Comparison of ENCODE assay signal across 9 cellular contexts in the genomic region with DNA sequence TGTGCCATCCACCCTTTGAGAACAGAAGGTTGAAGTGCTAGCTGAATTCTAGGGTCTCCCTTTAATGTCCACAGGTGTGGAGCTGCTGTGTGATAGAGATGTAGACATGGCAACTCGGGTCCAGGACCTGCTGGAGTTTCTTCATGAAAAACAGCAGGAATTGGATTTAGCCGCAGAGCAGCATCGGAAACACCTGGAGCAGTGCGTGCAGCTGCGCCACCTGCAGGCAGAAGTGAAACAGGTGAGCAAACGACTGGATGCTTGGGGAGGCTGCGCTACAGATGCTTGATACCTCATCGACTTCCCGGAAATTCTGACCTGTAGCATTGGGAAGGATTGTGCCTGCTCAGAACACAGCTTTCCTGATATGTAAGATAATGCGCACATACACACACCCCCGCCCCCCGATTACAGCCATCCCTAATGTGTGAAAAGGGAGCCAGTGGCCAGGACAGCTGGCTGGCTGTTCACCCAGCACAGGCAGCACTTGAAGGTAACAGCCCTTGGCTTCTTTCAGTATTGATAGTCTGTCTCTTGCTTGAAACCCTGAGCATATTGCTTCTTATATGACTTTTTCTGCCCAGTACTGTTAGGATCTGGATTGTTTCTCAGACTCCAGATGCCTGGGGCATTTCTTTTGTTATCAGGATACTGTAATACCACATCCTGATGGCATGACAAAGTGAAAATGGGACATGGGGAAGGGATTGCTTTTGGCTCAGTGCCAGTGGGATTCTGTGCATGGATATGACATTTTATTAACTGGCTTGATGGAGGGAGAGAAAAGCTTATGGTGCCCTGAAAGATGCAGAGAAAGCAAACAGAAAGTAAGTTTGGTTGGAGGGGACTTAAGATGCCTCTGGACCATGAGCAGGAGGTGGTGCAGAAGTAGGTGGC.
A peak's percentile ranks its signal among the peaks of the same experiment; 100 is the strongest.
DNase-seq lines count a peak whose midpoint lies in the region; ATAC-seq, FAIRE-seq and TF ChIP-seq lines count a peak whose summit lies in the region.
"Had no signal": no experiment of that assay in that cellular context is flagged by ENCODE, and none has a peak within 500 bp of the region (broad histone marks: within the 10 kb centered on the region; RNA-seq: fewer than 3 reads in every experiment).

No MANE protein-coding gene starts in this region.

- H3K23ac ChIP-seq in H1 (ENCODE audit: insufficient read length), result no peak overlapping the region

- H2AK5ac ChIP-seq in H1 (ENCODE audit: low read depth, low read length), result no peak overlapping the region

- no peaks in the 10 kb centered on the region for H3K27me3 Mint-ChIP-seq in activated T-cell treated with anti-CD3 and anti-CD28 coated beads, Interleukin-2, amount 50 U/mL, for 24 hours
- H3K27me3 Mint-ChIP-seq: activated naive CD4-positive, alpha-beta T cell treated with anti-CD3 and anti-CD28 coated beads, Interleukin-2, amount 50 U/mL, for 24 hours had no signal

- H3K9ac ChIP-seq in H1 (replicated peaks in 1 of 4; ENCODE audit: extremely low read depth in 1 of 4, low read depth in 3 of 4, low read length in 3 of 4), result no peak overlapping the region

- CTCF ChIA-PET in H1 (lab: Charles Lee; ENCODE audit: partially characterized antibody), result interaction anchor here (0.7 to 15.3 kb wide), 30 partner anchors 8 to 892 kb away, joined by 3 to 155 read pairs (median 4); no protein-coding TSS in a partner anchor

- no peak overlapping the region for H3K4ac ChIP-seq in H1 (replicated peaks; ENCODE audit: insufficient read length, low read depth, low read length)

- H3K14ac ChIP-seq in H1 (ENCODE audit: insufficient read length), result no peak overlapping the region

- no peaks in the 10 kb centered on the region for H3K9me3 Mint-ChIP-seq in activated T-cell treated with anti-CD3 and anti-CD28 coated beads, Interleukin-2, amount 50 U/mL, for 24 hours
- H3K9me3 Mint-ChIP-seq: activated naive CD4-positive, alpha-beta T cell treated with anti-CD3 and anti-CD28 coated beads, Interleukin-2, amount 50 U/mL, for 24 hours had no signal

- no peak overlapping the region for H4K91ac ChIP-seq in H1 (replicated peaks; ENCODE audit: insufficient read length, low read length)

- TF ChIP-seq EP300 in H1 (IDR thresholded peaks at IDR 0.05; ENCODE audit: borderline replicate concordance in 1 of 2, low read depth in 2 of 2, low read length in 2 of 2), result no peak
- no peak for TF ChIP-seq EP300 in ovary (IDR thresholded peaks at IDR 0.05)

- H3K27me3 ChIP-seq in H1 (replicated peaks in 1 of 4; ENCODE audit: control insufficient read depth in 3 of 4, extremely low read depth in 1 of 4, insufficient read depth in 3 of 4, low read length in 3 of 4) (no peaks in the 10 kb centered on the region), gastrocnemius medialis (no peaks in the 10 kb centered on the region), ovary (no peaks in the 10 kb centered on the region)

- H3K4me1 Mint-ChIP-seq in activated T-cell treated with anti-CD3 and anti-CD28 coated beads, Interleukin-2, amount 50 U/mL, for 24 hours (ENCODE audit: low read depth), result peaks cover 30% of the 10 kb centered on the region

- TF ChIP-seq POLR2A in H1 (IDR thresholded peaks at IDR 0.05; ENCODE audit: control extremely low read depth in 1 of 2, low read depth in 2 of 2, low read length in 2 of 2), result no peak
- no peak for TF ChIP-seq POLR2A in gastrocnemius medialis (IDR thresholded peaks at IDR 0.05)
- TF ChIP-seq POLR2A in ovary (IDR thresholded peaks at IDR 0.05), result no peak

- intact Hi-C loops in gastrocnemius medialis (cut with DNase I; ENCODE audit: low total_unique reads), result loop anchor here (2.0 kb wide), 1 partner anchor 376 kb away; no protein-coding TSS in a partner anchor
- intact Hi-C loops in ovary (cut with DNase I), result loop anchor here in 1 of 4 donors (1.0 kb wide), 1 partner anchor 32 kb away; no protein-coding TSS in a partner anchor

- H3K4me2 ChIP-seq in H1 (ENCODE audit: insufficient read depth in 1 of 2, low read depth in 2 of 2, low read length in 2 of 2), result no peak overlapping the region

- 56% methylated on average over 12 of the region's 12 CpGs; no CpG with 5 or more reads in 1 of the 2 experiments for WGBS in H1 (ENCODE audit: extremely low coverage in 1 of 2, insufficient coverage in 1 of 2, insufficient read length in 1 of 2, insufficient replicate concordance in 2 of 2, low coverage in 1 of 2, low lambda C conversion rate in 2 of 2, missing lambda C conversion rate in 1 of 2), 2 experiments
- 83 to 85% (median 83%) methylated on average over 12 of the region's 12 CpGs for WGBS in ovary, 3 donors

- no peak overlapping the region for H3K56ac ChIP-seq in H1 (replicated peaks; ENCODE audit: insufficient read length, low read depth, low read length)

- H3K9me3 ChIP-seq in H1 (ENCODE audit: insufficient read depth in 2 of 2, low read depth in 1 of 2, low read length in 1 of 2), result no peaks in the 10 kb centered on the region
- H3K9me3 ChIP-seq in gastrocnemius medialis, result no peaks in the 10 kb centered on the region
- no peaks in the 10 kb centered on the region for H3K9me3 ChIP-seq in ovary

- H3K27ac Mint-ChIP-seq in activated T-cell treated with anti-CD3 and anti-CD28 coated beads, Interleukin-2, amount 50 U/mL, for 24 hours, result no peak overlapping the region

- H3K18ac ChIP-seq in H1 (ENCODE audit: extremely low read depth, low read length), result no peak overlapping the region

- no peak overlapping the region for H2BK15ac ChIP-seq in H1 (ENCODE audit: low read length)

- no peak overlapping the region for H3K27ac ChIP-seq in H1 (ENCODE audit: low read depth, low read length)
- no peak overlapping the region for H3K27ac ChIP-seq in gastrocnemius medialis
- no peak overlapping the region for H3K27ac ChIP-seq in ovary

- H4K5ac ChIP-seq in H1 (ENCODE audit: insufficient read length, low read depth, low read length), result no peak overlapping the region

- H2BK5ac ChIP-seq in H1 (ENCODE audit: low read depth, low read length), result no peak overlapping the region

- H4K8ac ChIP-seq in H1 (ENCODE audit: extremely low read depth, insufficient read depth, low read length), result no peak overlapping the region

- POLR2A ChIA-PET in H1 (lab: Charles Lee; ENCODE audit: partially characterized antibody), result no interaction called here

- peak; percentile 85 to 98 (median 97) for TF ChIP-seq CTCF in H1 (IDR thresholded peaks at IDR 0.05; ENCODE audit: control extremely low read depth in 1 of 3, insufficient read depth in 1 of 3, low read depth in 1 of 3, low read length in 3 of 3)
- peak; percentile 15 to 61 (median 49) for TF ChIP-seq CTCF in gastrocnemius medialis (IDR thresholded peaks at IDR 0.05 in 4 of 5, conservative IDR thresholded peaks at IDR 0.05 in 1 of 5)
- TF ChIP-seq CTCF in ovary (IDR thresholded peaks at IDR 0.05), result no peak

- H3K79me1 ChIP-seq in H1 (ENCODE audit: low read depth, low read length), result no peaks in the 10 kb centered on the region

- ATAC-seq in gastrocnemius medialis, result no peak
- no peak for ATAC-seq in HG02623 (IDR thresholded peaks at IDR 0.05; ENCODE audit: unreplicated experiment)
- no peak for ATAC-seq in HG02852 (IDR thresholded peaks at IDR 0.05; ENCODE audit: unreplicated experiment)

- peak; percentile 74 to 76 for TF ChIP-seq RAD21 in H1 (IDR thresholded peaks at IDR 0.05 in 1 of 2, conservative IDR thresholded peaks at IDR 0.05 in 1 of 2; ENCODE audit: low read depth in 2 of 2, low read length in 2 of 2)

- DNase-seq in activated T-cell treated with anti-CD3 and anti-CD28 coated beads, Interleukin-2, amount 50 U/mL, for 1 hour, result peak; percentile 20
- no peak for DNase-seq in activated T-cell treated with anti-CD3 and anti-CD28 coated beads, Interleukin-2, amount 50 U/mL, for 24 hours
- DNase-seq in NCI-H774 (lab: John Stamatoyannopoulos, UW) (peak; percentile 37), H1 (ENCODE audit: low read depth in 1 of 2, low spot score in 2 of 2) (peak; percentile 44 to 86), gastrocnemius medialis (no peak), ovary (no peak)

- H2BK20ac ChIP-seq in H1 (ENCODE audit: low read length), result no peak overlapping the region

- no peak overlapping the region for H3K4me3 Mint-ChIP-seq in activated T-cell treated with anti-CD3 and anti-CD28 coated beads, Interleukin-2, amount 50 U/mL, for 24 hours
- H3K4me3 Mint-ChIP-seq: activated naive CD4-positive, alpha-beta T cell treated with anti-CD3 and anti-CD28 coated beads, Interleukin-2, amount 50 U/mL, for 24 hours had no signal

- no peaks in the 10 kb centered on the region for H3K36me3 Mint-ChIP-seq in activated T-cell treated with anti-CD3 and anti-CD28 coated beads, Interleukin-2, amount 50 U/mL, for 24 hours (ENCODE audit: low read depth)
- H3K36me3 Mint-ChIP-seq: activated naive CD4-positive, alpha-beta T cell treated with anti-CD3 and anti-CD28 coated beads, Interleukin-2, amount 50 U/mL, for 24 hours had no signal

- peaks cover 23 to 58% (median 50%) of the 10 kb centered on the region in 4 experiments for H3K36me3 ChIP-seq in H1 (ENCODE audit: control insufficient read depth in 2 of 4, insufficient read depth in 4 of 4, low read length in 3 of 4)
- H3K36me3 ChIP-seq in gastrocnemius medialis, result peaks cover 0 to 84% of the 10 kb centered on the region in 2 donors
- H3K36me3 ChIP-seq in ovary, result no peaks in the 10 kb centered on the region

- H3K4me3 ChIP-seq in H1 (ENCODE audit: extremely low read depth in 1 of 4, insufficient read depth in 2 of 4, low read depth in 3 of 4, low read length in 4 of 4) (no peak overlapping the region), gastrocnemius medialis (no peak overlapping the region), ovary (no peak overlapping the region)

- H4K20me1 ChIP-seq in H1 (replicated peaks in 1 of 2; ENCODE audit: control insufficient read depth in 1 of 2, insufficient read depth in 2 of 2, low read length in 2 of 2), result peaks cover 2 to 3% of the 10 kb centered on the region in 2 experiments

- in situ Hi-C loops in gastrocnemius medialis (cut with MboI; ENCODE audit: low sequenced_read_pairs in 4 of 4), result loop anchor here (10.0 to 25.0 kb wide), 4 partner anchors 272 to 647 kb away; no protein-coding TSS in a partner anchor

- FAIRE-seq in H1 (lab: Jason Lieb, UNC), result no peak

- H3K4me1 ChIP-seq in H1 (replicated peaks in 1 of 4; ENCODE audit: control insufficient read depth in 3 of 4, insufficient read depth in 4 of 4, low read length in 3 of 4) (peaks cover 0 to 2% (median 0%) of the 10 kb centered on the region in 4 experiments; a peak in 1 of 7 replicates), gastrocnemius medialis (no peaks in the 10 kb centered on the region), ovary (ENCODE audit: insufficient read depth) (no peaks in the 10 kb centered on the region)

- H3K23me2 ChIP-seq in H1 (ENCODE audit: low read depth, low read length), result no peaks in the 10 kb centered on the region

- H2AFZ ChIP-seq in H1 (ENCODE audit: low read length), result no peak overlapping the region

- no peak overlapping the region for H2BK120ac ChIP-seq in H1 (replicated peaks; ENCODE audit: low read depth, low read length)

- H3K79me2 ChIP-seq in H1 (ENCODE audit: control insufficient read depth in 1 of 2, insufficient read depth in 2 of 2, low read length in 2 of 2), result no peaks in the 10 kb centered on the region

- no peak overlapping the region for H2BK12ac ChIP-seq in H1 (ENCODE audit: low read depth, low read length)

TF ChIP-seq in H1, 55 proteins besides CTCF, POLR2A, EP300 and RAD21 (continues in another document):
- peak; percentile 93 for TF ChIP-seq TCF12 (IDR thresholded peaks at IDR 0.05; ENCODE audit: low read depth, low read length)

Comparison
In these comparisons a context has a peak if more than half of its experiments do, and no peak if none do; other contexts are left out.
1. DNase-seq: peak in activated T-cell treated with anti-CD3 and anti-CD28 coated beads, Interleukin-2, amount 50 U/mL, for 1 hour (single experiment), NCI-H774 (single experiment) and H1 (2 of 2); none in activated T-cell treated with anti-CD3 and anti-CD28 coated beads, Interleukin-2, amount 50 U/mL, for 24 hours (single experiment), gastrocnemius medialis (0 of 2) and ovary (0 of 5).
2. CTCF ChIP-seq: peak in H1 (3 of 3) and gastrocnemius medialis (5 of 5); none in ovary (0 of 3).